In the genomic region with DNA sequence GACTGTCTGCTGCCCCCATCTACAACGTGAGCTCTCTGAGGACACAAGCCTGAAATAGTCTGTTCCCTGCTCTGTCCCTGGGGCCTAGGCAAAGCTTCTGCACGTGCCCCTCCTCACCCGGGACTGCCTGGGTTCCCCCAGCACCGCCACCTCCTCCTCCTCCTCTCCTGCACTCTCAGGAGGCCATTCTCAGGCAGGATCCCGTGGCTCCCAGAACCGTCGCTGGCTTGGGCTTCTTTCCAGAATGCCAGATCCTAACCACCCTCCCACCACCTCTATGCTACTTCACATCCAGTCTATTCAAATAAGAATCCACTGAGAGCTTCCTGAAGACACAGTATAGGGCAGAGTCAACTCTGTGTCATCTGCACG, we compare ENCODE assay signal across 18 cellular contexts. TPM values are rescaled to one million over a fixed set of nuclear protein-coding genes. Genes with fewer than 3 reads are reported as not detected.
DNase-seq lines count a peak whose midpoint lies in the region; ATAC-seq, FAIRE-seq and TF ChIP-seq lines count a peak whose summit lies in the region.
"Had no signal": no experiment of that assay in that cellular context is flagged by ENCODE, and none has a peak within 500 bp of the region (broad histone marks: within the 10 kb centered on the region; RNA-seq: fewer than 3 reads in every experiment).

No MANE protein-coding gene starts in this region.

- DNase-seq in cardiac septum (ENCODE audit: low spot score) (peak; percentile 55), left cardiac atrium (no peak), kidney (peak; percentile 45), thyroid gland (peak; percentile 51 to 60), DMS 273 (lab: John Stamatoyannopoulos, UW; ENCODE audit: unreplicated experiment) (no peak), RPMI8226 (no peak)
- DNase-seq: activated CD4-positive, alpha-beta T cell treated with anti-CD3 and anti-CD28 coated beads for 48 hours; NCI-H1092 treated with DMSO at 0.1 percent for 48 hours; NCI-H446 treated with DMSO at 0.1 percent for 48 hours; stimulated activated CD4-positive, alpha-beta T cell treated with anti-CD3 and anti-CD28 coated beads, Interleukin-1b, Interleukin-23, amount 100 ng/mL, for 48 hours; stimulated activated naive B cell treated with anti-CD40 and anti-IgM and Interleukin-4, amounts not matched to agents 10 μg/mL and 1 μg/mL and 100 μg/mL, for 72 hours had no signal

- no peaks in the 10 kb centered on the region for H3K9me3 ChIP-seq in kidney (ENCODE audit: control insufficient read depth in 1 of 2, low read length in 2 of 2)
- H3K9me3 ChIP-seq in thyroid gland = no peaks in the 10 kb centered on the region
- H3K9me3 ChIP-seq: thoracic aorta had no signal

- no peak for ATAC-seq in left cardiac atrium
- no peak for ATAC-seq in GM18520 (IDR thresholded peaks at IDR 0.05; ENCODE audit: unreplicated experiment)

- TF ChIP-seq POLR2A in thyroid gland (IDR thresholded peaks at IDR 0.05) = no peak

- H3K9ac ChIP-seq in kidney (ENCODE audit: low read length in 2 of 2) = no peak overlapping the region

- H3K27me3 ChIP-seq in thyroid gland = no peaks in the 10 kb centered on the region

- TF ChIP-seq CTCF in kidney (IDR thresholded peaks at IDR 0.05; ENCODE audit: borderline replicate concordance, extremely low read depth, insufficient read depth) (no peak), thyroid gland (IDR thresholded peaks at IDR 0.05) (no peak)

- H3K4me1 ChIP-seq in kidney (ENCODE audit: control insufficient read depth in 1 of 2, insufficient read depth in 1 of 2, low read depth in 1 of 2, low read length in 2 of 2) (peaks cover 2 to 3% of the 10 kb centered on the region in 2 donors), thyroid gland (peaks cover 10 to 19% of the 10 kb centered on the region in 2 donors)

- H3K36me3 ChIP-seq in kidney (ENCODE audit: control insufficient read depth in 1 of 2, insufficient read depth in 2 of 2, low read length in 2 of 2) = peaks cover 6 to 7% of the 10 kb centered on the region in 2 donors
- H3K36me3 ChIP-seq in thyroid gland = peaks cover 0 to 5% of the 10 kb centered on the region in 2 donors
- H3K36me3 ChIP-seq: thoracic aorta had no signal

- WGBS in thyroid gland, 2 donors = 20 to 39% methylated on average over 8 of the region's 8 CpGs

- H3K27ac ChIP-seq in angular gyrus (ENCODE audit: low read depth, low read length) = peak overlapping the region; percentile 69
- H3K27ac ChIP-seq in kidney (ENCODE audit: low read depth in 2 of 2, low read length in 2 of 2) = no peak overlapping the region
- peak overlapping the region in 1 of 3 donors; percentile 28 for H3K27ac ChIP-seq in thyroid gland
- H3K27ac ChIP-seq: C4-2B, epithelial cell of prostate, thoracic aorta had no signal

- FAIRE-seq in kidney (lab: Jason Lieb, UNC) = no peak
- FAIRE-seq: bronchial epithelial cell, D721Med had no signal

- intact Hi-C loops in cardiac septum (cut with DNase I) = no loop called here
- intact Hi-C loops in left cardiac atrium (cut with DNase I) = no loop called here
- intact Hi-C loops in kidney (cut with DNase I) = no loop called here
- intact Hi-C loops in thyroid gland (cut with DNase I) = no loop called here

- H3K4me3 ChIP-seq in kidney (ENCODE audit: low read length in 2 of 2) (no peak overlapping the region), thyroid gland (replicated peaks in 1 of 3) (no peak overlapping the region)
- H3K4me3 ChIP-seq: thoracic aorta had no signal

RNA-seq across cellular contexts. Expression of a gene that starts 11.2 kb away (rescaled TPM):
- 6.6 TPM for total RNA-seq in cardiac septum
- 1 to 10 TPM; 5.1 to 7.3 TPM for total RNA-seq in left cardiac atrium
- 16.1 TPM for total RNA-seq in kidney
- 2.9 TPM for polyA plus RNA-seq in kidney (ENCODE audit: insufficient read depth, low read depth, low replicate concordance)
- 10 to 100 TPM; 24.3 to 48.3 (median 30.4) TPM for total RNA-seq in thyroid gland

Comparison
In these comparisons a context has a peak if more than half of its experiments do, and no peak if none do; other contexts are left out.
1. DNase-seq: peak in cardiac septum (single experiment), kidney (single experiment) and thyroid gland (2 of 2); none in left cardiac atrium (single experiment), DMS 273 (single experiment) and RPMI8226 (single experiment).